ENCODE assay signal across 7 cellular contexts in genomic region chr5:94049307-94049922, GRCh38.
DNase-seq lines count a peak whose midpoint lies in the region; ATAC-seq, FAIRE-seq and TF ChIP-seq lines count a peak whose summit lies in the region.
"Not testable (repeated sequence)": the region's sequence is repeated elsewhere in the genome, so short reads cannot be mapped to it uniquely, and the experiment has no call there.

No MANE protein-coding gene starts in this region.

- H3K79me2 ChIP-seq in GM12878 (ENCODE audit: control insufficient read depth, insufficient read depth, low read length): not testable (repeated sequence)

- RAD21 ChIA-PET in GM12878 (lab: Charles Lee; ENCODE audit: unreplicated experiment): not testable (repeated sequence)

- not testable (repeated sequence) for TF ChIP-seq EP300 in GM12878 (IDR thresholded peaks at IDR 0.05; ENCODE audit: borderline replicate concordance in 1 of 2, control insufficient read depth in 1 of 2, low read depth in 2 of 2, low read length in 2 of 2)

- not testable (repeated sequence) for H3K9ac ChIP-seq in GM12878 (ENCODE audit: control insufficient read depth, insufficient read depth, low read length)

- TF ChIP-seq POLR2A in GM12878 (IDR thresholded peaks at IDR 0.05; ENCODE audit: low read depth, low read length): not testable (repeated sequence)

- H3K36me3 ChIP-seq in GM12878 (ENCODE audit: control insufficient read depth in 2 of 2, insufficient read depth in 2 of 2, low read length in 1 of 2): not testable (repeated sequence)

- in situ Hi-C loops in GM12878 (cut with MboI): not testable (repeated sequence)

- H3K9me3 ChIP-seq in GM12878 (replicated peaks; ENCODE audit: control insufficient read depth, insufficient read depth, low read length): not testable (repeated sequence)

- 0 out of 2 replicates have a peak overlapping the region, but pooled peaks have one; percentile 13 for H3K4me2 ChIP-seq in GM12878 (ENCODE audit: control insufficient read depth, insufficient read depth)

- not testable (repeated sequence) for TF ChIP-seq RAD21 in GM12878 (IDR thresholded peaks at IDR 0.05; ENCODE audit: insufficient read depth, low read depth, low read length)

- not testable (repeated sequence) for BruUV-seq in GM12878 (replicated peaks; lab: Mats Ljungman, UMichigan)

- not testable (repeated sequence) for H3K27ac ChIP-seq in GM12878 (ENCODE audit: control insufficient read depth, insufficient read depth)

- not testable (repeated sequence) for H2AFZ ChIP-seq in GM12878 (ENCODE audit: control insufficient read depth, low read depth, low read length)

- POLR2A ChIA-PET in GM12878 (lab: Charles Lee): not testable (repeated sequence)

- TF ChIP-seq CTCF in GM12878 (IDR thresholded peaks at IDR 0.05 in 2 of 3, conservative IDR thresholded peaks at IDR 0.05 in 1 of 3; ENCODE audit: control insufficient read depth in 2 of 3, extremely low read depth in 1 of 3, insufficient read depth in 1 of 3, low read depth in 3 of 3, low read length in 3 of 3): not testable (repeated sequence)

- intact Hi-C loops in GM12878 (cut with micrococcal nuclease; ENCODE audit: unreplicated experiment): not testable (repeated sequence)

- H3K4me3 ChIP-seq in GM12878: not testable (repeated sequence)

- WGBS in GM12878 (ENCODE audit: insufficient coverage, insufficient replicate concordance, low lambda C conversion rate, missing lambda C conversion rate): 13% methylated on average over 10 of the region's 10 CpGs

- not testable (repeated sequence) for DNase-seq in GM12878 (ENCODE audit: low read depth, low spot score)

- SMC1A ChIA-PET in GM12878 (lab: Charles Lee; ENCODE audit: uncharacterized antibody, unreplicated experiment): not testable (repeated sequence)

- H3K4me1 ChIP-seq in GM12878 (ENCODE audit: control insufficient read depth, insufficient read depth, low read length): not testable (repeated sequence)

- not testable (repeated sequence) for FAIRE-seq in GM12878 (lab: Jason Lieb, UNC)

- not testable (repeated sequence) for H4K20me1 ChIP-seq in GM12878 (ENCODE audit: control insufficient read depth, insufficient read depth)

- peak; percentile 45 for ATAC-seq in GM18858 (IDR thresholded peaks at IDR 0.05; ENCODE audit: unreplicated experiment)
- peak; percentile 72 for ATAC-seq in GM19395 (IDR thresholded peaks at IDR 0.05; ENCODE audit: unreplicated experiment)
- peak; percentile 57 for ATAC-seq in GM21619 (IDR thresholded peaks at IDR 0.05; ENCODE audit: unreplicated experiment)
- ATAC-seq in HG02642 (IDR thresholded peaks at IDR 0.05; ENCODE audit: poor library complexity, unreplicated experiment): peak; percentile 68
- ATAC-seq in HG02884 (IDR thresholded peaks at IDR 0.05; ENCODE audit: unreplicated experiment): peak; percentile 69
- ATAC-seq in HG03354 (IDR thresholded peaks at IDR 0.05; ENCODE audit: poor library complexity, severe bottlenecking, unreplicated experiment): peak; percentile 56
- ATAC-seq in GM12878: peak; percentile 51

- H3K27me3 ChIP-seq in GM12878 (replicated peaks in 1 of 2; ENCODE audit: control insufficient read depth in 2 of 2, insufficient read depth in 2 of 2, low read length in 1 of 2): not testable (repeated sequence)

- CTCF ChIA-PET in GM12878 (lab: Yijun Ruan, JAX): interaction anchor here (0.7 kb wide), 1 partner anchor 442 kb away, joined by 3 read pairs; no protein-coding TSS in a partner anchor

TF ChIP-seq in GM12878, 131 proteins besides CTCF, POLR2A, EP300 and RAD21:
- 0 out of 2 replicates have a peak, but pooled peaks have one; percentile 30 for TF ChIP-seq NR2F1 (conservative IDR thresholded peaks at IDR 0.05)
TF ChIP-seq in GM12878: peak in this region for 1; not testable (repeated sequence) for 130.
